ENCODE assay signal across 12 cellular contexts in genomic region chr10:46525177-46525823, GRCh38. TPM values are rescaled to one million over a fixed set of nuclear protein-coding genes. Genes with fewer than 3 reads are reported as not detected.
DNase-seq lines count a peak whose midpoint lies in the region; ATAC-seq and TF ChIP-seq lines count a peak whose summit lies in the region.
"Had no signal": no experiment of that assay in that cellular context is flagged by ENCODE, and none has a peak within 500 bp of the region (broad histone marks: within the 10 kb centered on the region; RNA-seq: fewer than 3 reads in every experiment).

No MANE protein-coding gene starts in this region.

- H4K20me1 ChIP-seq in osteoblast (ENCODE audit: insufficient read depth, low read length) = no peaks in the 10 kb centered on the region

- H3K9me3 ChIP-seq in osteoblast (ENCODE audit: low read depth, low read length) = no peaks in the 10 kb centered on the region
- H3K9me3 ChIP-seq: gastrocnemius medialis, ovary had no signal

- H3K4me2 ChIP-seq in osteoblast (ENCODE audit: insufficient read depth, low read length) = no peak overlapping the region

- no peaks in the 10 kb centered on the region for H3K79me2 ChIP-seq in osteoblast (ENCODE audit: insufficient read depth, low read length)

- peak overlapping the region; percentile 67 for H3K27ac ChIP-seq in osteoblast (ENCODE audit: low read depth, low read length)
- H3K27ac ChIP-seq: 22Rv1, gastrocnemius medialis, ovary had no signal

- TF ChIP-seq CTCF in NB4 (IDR thresholded peaks at IDR 0.05; ENCODE audit: low read depth, low read length) (no peak), choroid plexus epithelial cell (conservative IDR thresholded peaks at IDR 0.05; ENCODE audit: low read depth, low read length) (no peak), osteoblast (IDR thresholded peaks at IDR 0.05; ENCODE audit: extremely low read depth, low read depth, low read length) (no peak)

- H2AFZ ChIP-seq in osteoblast (ENCODE audit: low read length) = no peak overlapping the region

- no peaks in the 10 kb centered on the region for H3K27me3 ChIP-seq in osteoblast (ENCODE audit: insufficient read depth, low read length)
- H3K27me3 ChIP-seq: ovary had no signal

- DNase-seq in DMS 273 (lab: John Stamatoyannopoulos, UW; ENCODE audit: unreplicated experiment) = peak; percentile 53
- no peak for DNase-seq in DMS 273 treated with DMSO at 0.1 percent for 48 hours (lab: John Stamatoyannopoulos, UW)
- DNase-seq in NB4 (ENCODE audit: low read depth) = peak; percentile 47
- peak; percentile 90 for DNase-seq in choroid plexus epithelial cell (ENCODE audit: low read depth)
- DNase-seq in osteoblast (ENCODE audit: insufficient read length, low spot score, missing footprints) = peak; percentile 94
- no peak for DNase-seq in NCI-H345 (lab: John Stamatoyannopoulos, UW)
- no peak for DNase-seq in NCI-H1436 treated with DMSO at 0.1 percent for 48 hours (lab: John Stamatoyannopoulos, UW)
- DNase-seq: NK-92 treated with Interleukin-12 subunit alpha and Interleukin-12 subunit beta, amount 100 ng/mL, for 24 hours had no signal

- H3K36me3 ChIP-seq in osteoblast (ENCODE audit: insufficient read depth, low read length) = no peaks in the 10 kb centered on the region
- H3K36me3 ChIP-seq: gastrocnemius medialis, ovary had no signal

- H3K4me3 ChIP-seq in NB4 (ENCODE audit: low read depth, low read length) (no peak overlapping the region), choroid plexus epithelial cell (ENCODE audit: low read depth, low read length) (no peak overlapping the region), osteoblast (ENCODE audit: insufficient read depth, low read length) (no peak overlapping the region)
- H3K4me3 ChIP-seq: gastrocnemius medialis, ovary had no signal

- no peak for ATAC-seq in GM21515 (IDR thresholded peaks at IDR 0.05; ENCODE audit: unreplicated experiment)
- ATAC-seq: gastrocnemius medialis had no signal

- peaks cover 37% of the 10 kb centered on the region for H3K4me1 ChIP-seq in osteoblast (ENCODE audit: insufficient read depth, low read length)
- H3K4me1 ChIP-seq: gastrocnemius medialis had no signal

- no peak for TF ChIP-seq POLR2A in NB4 (IDR thresholded peaks at IDR 0.05; ENCODE audit: extremely low read depth, insufficient read length)

RNA-seq across cellular contexts. Expression of gene GPRIN2, which starts 31.2 kb away (rescaled TPM):
- total RNA-seq in osteoblast = not detected in 2 replicates
- total RNA-seq: gastrocnemius medialis had no signal

RNA-seq across cellular contexts. Expression of gene SYT15, which starts 53.6 kb away (rescaled TPM):
- under 0.01 TPM in 2 replicates for total RNA-seq in osteoblast

RNA-seq across cellular contexts. Expression of gene NPY4R, which starts 59.5 kb away (rescaled TPM):
- under 0.01 and 0.36 TPM in 2 replicates for total RNA-seq in osteoblast
- total RNA-seq: gastrocnemius medialis had no signal

Comparison
In these comparisons a context has a peak if more than half of its experiments do, and no peak if none do; other contexts are left out.
1. DNase-seq: peak in DMS 273 (single experiment), NB4 (single experiment), choroid plexus epithelial cell (single experiment) and osteoblast (single experiment); none in DMS 273 treated with DMSO at 0.1 percent for 48 hours (single experiment), NCI-H345 (single experiment) and NCI-H1436 treated with DMSO at 0.1 percent for 48 hours (single experiment).